19 cellular contexts compared by ENCODE assay signal in the genomic region with DNA sequence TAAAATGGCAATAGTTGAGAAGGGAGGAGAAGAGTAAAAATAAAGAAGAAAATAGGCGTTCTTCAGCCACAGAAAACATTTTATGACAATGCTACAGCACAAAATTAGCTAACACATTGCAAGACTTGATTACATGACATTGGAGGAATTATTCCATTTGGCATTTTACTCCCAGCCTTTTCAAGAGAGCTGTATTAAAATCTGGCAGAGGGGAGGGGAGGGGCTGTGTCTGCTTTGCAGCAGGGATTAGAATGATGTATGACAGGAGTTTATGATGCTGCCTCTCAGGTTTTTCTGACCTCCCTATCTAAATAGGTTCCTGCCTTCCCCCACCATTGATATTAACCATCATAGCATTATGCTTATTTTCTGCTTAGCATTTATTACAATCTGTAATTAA.
DNase-seq lines count a peak whose midpoint lies in the region; ATAC-seq, FAIRE-seq and TF ChIP-seq lines count a peak whose summit lies in the region.
"Had no signal": no experiment of that assay in that cellular context is flagged by ENCODE, and none has a peak within 500 bp of the region (broad histone marks: within the 10 kb centered on the region; RNA-seq: fewer than 3 reads in every experiment).

No MANE protein-coding gene starts in this region.

- BruUV-seq in MCF 10A (replicated peaks; lab: Mats Ljungman, UMichigan), result no TSS peak

- FAIRE-seq in endometrium (lab: Jason Lieb, UNC), result peak; percentile 93
- FAIRE-seq in GM12892 (lab: Jason Lieb, UNC), result no peak

- H3K27ac Mint-ChIP-seq in MCF 10A (ENCODE audit: low read depth, unreplicated experiment) (peak overlapping the region; percentile 36), nephron (peak overlapping the region; percentile 89 to 95 (median 92))
- H3K27ac Mint-ChIP-seq: activated naive CD8-positive, alpha-beta T cell; activated T-helper 1 cell treated with anti-CD3 and anti-CD28 coated beads, Interleukin-12 subunit alpha, Interleukin-12 subunit beta, Interleukin-2, Interleukin-4 antibody, amounts not matched to agents 30 ng/mL and 10 ng/mL and 1 ng/mL, durations not matched to agents 14 hours and 24 hours and 36 hours; stimulated activated memory B cell treated with anti-CD40 and anti-IgM and Interleukin-4, amounts not matched to agents 10 μg/mL and 1 μg/mL and 100 μg/mL, for 72 hours had no signal

- no peaks in the 10 kb centered on the region for H3K36me3 ChIP-seq in breast epithelium
- H3K36me3 ChIP-seq in gastroesophageal sphincter, result no peaks in the 10 kb centered on the region
- H3K36me3 ChIP-seq: colonic mucosa, tibial artery had no signal

- H3K9me3 ChIP-seq in breast epithelium (no peaks in the 10 kb centered on the region), gastroesophageal sphincter (no peaks in the 10 kb centered on the region)
- H3K9me3 ChIP-seq: colonic mucosa, tibial artery had no signal

- intact Hi-C loops in MCF 10A (cut with micrococcal nuclease), result no loop called here
- intact Hi-C loops in breast epithelium (cut with DNase I; ENCODE audit: low total_unique reads), result no loop called here

- no peak overlapping the region for H3K27ac ChIP-seq in breast epithelium
- no peak overlapping the region for H3K27ac ChIP-seq in gastroesophageal sphincter
- H3K27ac ChIP-seq: C4-2B, colonic mucosa, RWPE1, tibial artery had no signal

- no peak for DNase-seq in MCF 10A (ENCODE audit: unreplicated experiment)
- no peak for DNase-seq in breast epithelium (ENCODE audit: low spot score in 2 of 2)
- DNase-seq in GM12892 (ENCODE audit: insufficient read length), result no peak
- DNase-seq in stimulated activated CD4-positive, alpha-beta T cell treated with anti-CD3 and anti-CD28 coated beads, Interleukin-15, amount 100 ng/mL, for 24 hours, result no peak
- DNase-seq: 8988T, colonic mucosa, NCI-H1092 treated with DMSO at 0.1 percent for 48 hours, NCI-H2107, retina, tibial artery had no signal

- H3K4me1 ChIP-seq in breast epithelium (no peaks in the 10 kb centered on the region), gastroesophageal sphincter (peaks cover 0 to 24% (median 0%) of the 10 kb centered on the region in 3 donors)
- H3K4me1 ChIP-seq: colonic mucosa, tibial artery had no signal

- H3K4me3 Mint-ChIP-seq in MCF 10A (ENCODE audit: unreplicated experiment), result no peak overlapping the region
- no peak overlapping the region for H3K4me3 Mint-ChIP-seq in nephron
- H3K4me3 Mint-ChIP-seq: activated naive CD8-positive, alpha-beta T cell; activated T-helper 1 cell treated with anti-CD3 and anti-CD28 coated beads, Interleukin-12 subunit alpha, Interleukin-12 subunit beta, Interleukin-2, Interleukin-4 antibody, amounts not matched to agents 30 ng/mL and 10 ng/mL and 1 ng/mL, durations not matched to agents 14 hours and 24 hours and 36 hours; stimulated activated memory B cell treated with anti-CD40 and anti-IgM and Interleukin-4, amounts not matched to agents 10 μg/mL and 1 μg/mL and 100 μg/mL, for 72 hours had no signal

- no peak for ATAC-seq in GM21786 (IDR thresholded peaks at IDR 0.05; ENCODE audit: unreplicated experiment)
- ATAC-seq in gastroesophageal sphincter, result no peak
- ATAC-seq: stimulated activated memory B cell treated with anti-CD40 and anti-IgM and Interleukin-4, amounts not matched to agents 10 μg/mL and 1 μg/mL and 100 μg/mL, for 72 hours had no signal

- no peak for TF ChIP-seq EP300 in gastroesophageal sphincter (IDR thresholded peaks at IDR 0.05)

- H3K27me3 ChIP-seq in breast epithelium (no peaks in the 10 kb centered on the region), gastroesophageal sphincter (no peaks in the 10 kb centered on the region)
- H3K27me3 ChIP-seq: colonic mucosa, tibial artery had no signal

- H3K9me3 Mint-ChIP-seq in MCF 10A (ENCODE audit: unreplicated experiment), result no peaks in the 10 kb centered on the region
- H3K9me3 Mint-ChIP-seq in nephron, result no peaks in the 10 kb centered on the region
- H3K9me3 Mint-ChIP-seq: activated T-helper 1 cell treated with anti-CD3 and anti-CD28 coated beads, Interleukin-12 subunit alpha, Interleukin-12 subunit beta, Interleukin-2, Interleukin-4 antibody, amounts not matched to agents 30 ng/mL and 10 ng/mL and 1 ng/mL, durations not matched to agents 14 hours and 24 hours and 36 hours; stimulated activated memory B cell treated with anti-CD40 and anti-IgM and Interleukin-4, amounts not matched to agents 10 μg/mL and 1 μg/mL and 100 μg/mL, for 72 hours had no signal

- CTCF ChIA-PET in MCF 10A (lab: Yijun Ruan, JAX), result interaction anchor here (0.7 to 4.7 kb wide), 6 partner anchors 9 to 414 kb away, joined by 3 to 35 read pairs (median 4); partner anchors contain the start of gene THBS1

- TF ChIP-seq POLR2A in breast epithelium (IDR thresholded peaks at IDR 0.05) (no peak), GM12892 (IDR thresholded peaks at IDR 0.05; ENCODE audit: low read depth, low read length) (no peak), gastroesophageal sphincter (IDR thresholded peaks at IDR 0.05) (no peak)

- POLR2A ChIA-PET in MCF 10A (lab: Yijun Ruan, JAX), result interaction anchor here (0.7 to 6.1 kb wide), 9 partner anchors 8 to 399 kb away, joined by 3 to 49 read pairs (median 5); partner anchors contain the start of gene THBS1

- TF ChIP-seq CTCF in MCF 10A (IDR thresholded peaks at IDR 0.05; ENCODE audit: unreplicated experiment) (no peak), breast epithelium (IDR thresholded peaks at IDR 0.05) (no peak), nephron (IDR thresholded peaks at IDR 0.05; ENCODE audit: unreplicated experiment in 3 of 3) (no peak), gastroesophageal sphincter (IDR thresholded peaks at IDR 0.05) (no peak)

- H3K4me1 Mint-ChIP-seq in MCF 10A (ENCODE audit: insufficient read depth, unreplicated experiment) (peaks cover 50% of the 10 kb centered on the region), nephron (peaks cover 34% of the 10 kb centered on the region)
- H3K4me1 Mint-ChIP-seq: stimulated activated memory B cell treated with anti-CD40 and anti-IgM and Interleukin-4, amounts not matched to agents 10 μg/mL and 1 μg/mL and 100 μg/mL, for 72 hours had no signal

- 20 to 25% methylated on average over 1 of the region's 1 CpG for WGBS in gastroesophageal sphincter (ENCODE audit: low coverage in 1 of 2), 2 donors

- no peaks in the 10 kb centered on the region for H3K27me3 Mint-ChIP-seq in MCF 10A (ENCODE audit: insufficient read depth, unreplicated experiment)
- no peaks in the 10 kb centered on the region for H3K27me3 Mint-ChIP-seq in nephron (ENCODE audit: low read depth)
- H3K27me3 Mint-ChIP-seq: stimulated activated memory B cell treated with anti-CD40 and anti-IgM and Interleukin-4, amounts not matched to agents 10 μg/mL and 1 μg/mL and 100 μg/mL, for 72 hours had no signal

- H3K4me3 ChIP-seq in breast epithelium (no peak overlapping the region), gastroesophageal sphincter (no peak overlapping the region)
- H3K4me3 ChIP-seq: colonic mucosa, tibial artery had no signal

- H3K36me3 Mint-ChIP-seq in MCF 10A (ENCODE audit: insufficient read depth, unreplicated experiment), result no peaks in the 10 kb centered on the region
- H3K36me3 Mint-ChIP-seq in nephron (ENCODE audit: low read depth), result no peaks in the 10 kb centered on the region
- H3K36me3 Mint-ChIP-seq: activated naive CD8-positive, alpha-beta T cell; stimulated activated memory B cell treated with anti-CD40 and anti-IgM and Interleukin-4, amounts not matched to agents 10 μg/mL and 1 μg/mL and 100 μg/mL, for 72 hours had no signal
